17 cellular contexts compared by ENCODE assay signal in genomic region chr4:160175064-160175643, GRCh38.
DNase-seq lines count a peak whose midpoint lies in the region; ATAC-seq and TF ChIP-seq lines count a peak whose summit lies in the region.
"Had no signal": no experiment of that assay in that cellular context is flagged by ENCODE, and none has a peak within 500 bp of the region (broad histone marks: within the 10 kb centered on the region; RNA-seq: fewer than 3 reads in every experiment).

No MANE protein-coding gene starts in this region.

- in situ Hi-C loops in SK-MEL-5 (cut with HindIII; ENCODE audit: low pct_unique_long_range_greater_than_20kb, low sequenced_read_pairs), result no loop called here

- peak; percentile 19 for ATAC-seq in upper lobe of right lung

- no peaks in the 10 kb centered on the region for H3K27me3 Mint-ChIP-seq in MCF 10A (ENCODE audit: insufficient read depth, unreplicated experiment)
- H3K27me3 Mint-ChIP-seq: activated CD4-positive, alpha-beta memory T cell treated with anti-CD3 and anti-CD28 coated beads for 36 hours; CD8-positive, alpha-beta memory T cell had no signal

- H3K27ac ChIP-seq in breast epithelium, result no peak overlapping the region
- no peak overlapping the region for H3K27ac ChIP-seq in upper lobe of right lung
- H3K27ac ChIP-seq: coronary artery, HL-60, ovary, PC-9 had no signal

- POLR2A ChIA-PET in MCF 10A (lab: Yijun Ruan, JAX), result interaction anchor here (0.7 kb wide), 1 partner anchor 104 kb away, joined by 3 read pairs; no protein-coding TSS in a partner anchor

- BruUV-seq in MCF 10A (replicated peaks; lab: Mats Ljungman, UMichigan), result no TSS peak

- H3K36me3 ChIP-seq in breast epithelium (no peaks in the 10 kb centered on the region), upper lobe of right lung (no peaks in the 10 kb centered on the region)
- H3K36me3 ChIP-seq: ovary had no signal

- H3K4me3 ChIP-seq in breast epithelium (no peak overlapping the region), upper lobe of right lung (no peak overlapping the region)
- H3K4me3 ChIP-seq: coronary artery, ovary, PC-9 had no signal

- H3K9me3 ChIP-seq in breast epithelium (no peaks in the 10 kb centered on the region), upper lobe of right lung (no peaks in the 10 kb centered on the region)
- H3K9me3 ChIP-seq: ovary had no signal

- no peak overlapping the region for H3K4me3 Mint-ChIP-seq in MCF 10A (ENCODE audit: unreplicated experiment)
- H3K4me3 Mint-ChIP-seq: activated CD4-positive, alpha-beta memory T cell treated with anti-CD3 and anti-CD28 coated beads for 36 hours; CD8-positive, alpha-beta memory T cell; HFFc6 had no signal

- H3K27ac Mint-ChIP-seq in MCF 10A (ENCODE audit: low read depth, unreplicated experiment), result peak overlapping the region; percentile 13
- H3K27ac Mint-ChIP-seq: activated CD4-positive, alpha-beta memory T cell treated with anti-CD3 and anti-CD28 coated beads for 36 hours; CD8-positive, alpha-beta memory T cell; HFFc6 had no signal

- H3K4me1 ChIP-seq in breast epithelium, result no peaks in the 10 kb centered on the region
- no peaks in the 10 kb centered on the region for H3K4me1 ChIP-seq in upper lobe of right lung

- DNase-seq in MCF 10A (ENCODE audit: unreplicated experiment), result peak; percentile 19
- no peak for DNase-seq in breast epithelium (ENCODE audit: low spot score in 2 of 2)
- DNase-seq in SK-MEL-5 (ENCODE audit: low read depth, low spot score), result peak; percentile 1
- DNase-seq in islet precursor cell, result peak; percentile 51
- DNase-seq in upper lobe of right lung, result peak; percentile 41
- no peak for DNase-seq in NCI-H2227 treated with DMSO at 0.1 percent for 48 hours (lab: John Stamatoyannopoulos, UW)
- DNase-seq in NOMO-1 treated with DMSO at 0.1 percent for 48 hours (lab: John Stamatoyannopoulos, UW; ENCODE audit: unreplicated experiment), result no peak
- no peak for DNase-seq in NCI-H774 (lab: John Stamatoyannopoulos, UW)
- DNase-seq: activated CD4-positive, alpha-beta memory T cell treated with anti-CD3 and anti-CD28 coated beads for 36 hours; CD8-positive, alpha-beta memory T cell; GF-D8; HFFc6; ovary; PC-9; stimulated activated naive CD4-positive, alpha-beta T cell treated with Interleukin-2 at 50 U/mL for 16 hours had no signal

- H3K9me3 Mint-ChIP-seq in MCF 10A (ENCODE audit: unreplicated experiment), result peaks cover 7% of the 10 kb centered on the region

- H3K36me3 Mint-ChIP-seq in MCF 10A (ENCODE audit: insufficient read depth, unreplicated experiment), result no peaks in the 10 kb centered on the region
- H3K36me3 Mint-ChIP-seq: activated CD4-positive, alpha-beta memory T cell treated with anti-CD3 and anti-CD28 coated beads for 36 hours; CD8-positive, alpha-beta memory T cell had no signal

- no peak for TF ChIP-seq POLR2A in breast epithelium (IDR thresholded peaks at IDR 0.05)

- H3K4me1 Mint-ChIP-seq in MCF 10A (ENCODE audit: insufficient read depth, unreplicated experiment), result peaks cover 14% of the 10 kb centered on the region
- H3K4me1 Mint-ChIP-seq: CD8-positive, alpha-beta memory T cell had no signal

- intact Hi-C loops in MCF 10A (cut with micrococcal nuclease), result loop anchor here (1.0 kb wide), 1 partner anchor 228 kb away; no protein-coding TSS in a partner anchor
- intact Hi-C loops in breast epithelium (cut with DNase I; ENCODE audit: low total_unique reads), result no loop called here
- intact Hi-C loops in upper lobe of right lung (cut with DNase I), result no loop called here

- CTCF ChIA-PET in MCF 10A (lab: Yijun Ruan, JAX), result interaction anchor here (0.6 to 0.7 kb wide), 3 partner anchors 16 to 259 kb away, joined by 3 read pairs; no protein-coding TSS in a partner anchor

- peak; percentile 7 for TF ChIP-seq CTCF in MCF 10A (IDR thresholded peaks at IDR 0.05; ENCODE audit: unreplicated experiment)
- no peak for TF ChIP-seq CTCF in breast epithelium (IDR thresholded peaks at IDR 0.05)
- TF ChIP-seq CTCF in upper lobe of right lung (IDR thresholded peaks at IDR 0.05), result no peak

- H3K27me3 ChIP-seq in breast epithelium (no peaks in the 10 kb centered on the region), upper lobe of right lung (no peaks in the 10 kb centered on the region)
- H3K27me3 ChIP-seq: ovary had no signal

Comparison
In these comparisons a context has a peak if more than half of its experiments do, and no peak if none do; other contexts are left out.
1. DNase-seq: peak in MCF 10A (single experiment), SK-MEL-5 (single experiment), islet precursor cell (single experiment) and upper lobe of right lung (single experiment); none in breast epithelium (0 of 2), NCI-H2227 treated with DMSO at 0.1 percent for 48 hours (single experiment), NOMO-1 treated with DMSO at 0.1 percent for 48 hours (single experiment) and NCI-H774 (single experiment).